ENCODE assay signal across 8 cellular contexts in genomic region chr10:103396067-103396788, GRCh38. TPM values are rescaled to one million over a fixed set of nuclear protein-coding genes. Genes with fewer than 3 reads are reported as not detected.
DNase-seq lines count a peak whose midpoint lies in the region; ATAC-seq and TF ChIP-seq lines count a peak whose summit lies in the region.

TSS of gene ATP5MK (minus strand) at chr10:103396475. CDS start at chr10:103392457, 4,018 bp downstream.
A gene with protein sequence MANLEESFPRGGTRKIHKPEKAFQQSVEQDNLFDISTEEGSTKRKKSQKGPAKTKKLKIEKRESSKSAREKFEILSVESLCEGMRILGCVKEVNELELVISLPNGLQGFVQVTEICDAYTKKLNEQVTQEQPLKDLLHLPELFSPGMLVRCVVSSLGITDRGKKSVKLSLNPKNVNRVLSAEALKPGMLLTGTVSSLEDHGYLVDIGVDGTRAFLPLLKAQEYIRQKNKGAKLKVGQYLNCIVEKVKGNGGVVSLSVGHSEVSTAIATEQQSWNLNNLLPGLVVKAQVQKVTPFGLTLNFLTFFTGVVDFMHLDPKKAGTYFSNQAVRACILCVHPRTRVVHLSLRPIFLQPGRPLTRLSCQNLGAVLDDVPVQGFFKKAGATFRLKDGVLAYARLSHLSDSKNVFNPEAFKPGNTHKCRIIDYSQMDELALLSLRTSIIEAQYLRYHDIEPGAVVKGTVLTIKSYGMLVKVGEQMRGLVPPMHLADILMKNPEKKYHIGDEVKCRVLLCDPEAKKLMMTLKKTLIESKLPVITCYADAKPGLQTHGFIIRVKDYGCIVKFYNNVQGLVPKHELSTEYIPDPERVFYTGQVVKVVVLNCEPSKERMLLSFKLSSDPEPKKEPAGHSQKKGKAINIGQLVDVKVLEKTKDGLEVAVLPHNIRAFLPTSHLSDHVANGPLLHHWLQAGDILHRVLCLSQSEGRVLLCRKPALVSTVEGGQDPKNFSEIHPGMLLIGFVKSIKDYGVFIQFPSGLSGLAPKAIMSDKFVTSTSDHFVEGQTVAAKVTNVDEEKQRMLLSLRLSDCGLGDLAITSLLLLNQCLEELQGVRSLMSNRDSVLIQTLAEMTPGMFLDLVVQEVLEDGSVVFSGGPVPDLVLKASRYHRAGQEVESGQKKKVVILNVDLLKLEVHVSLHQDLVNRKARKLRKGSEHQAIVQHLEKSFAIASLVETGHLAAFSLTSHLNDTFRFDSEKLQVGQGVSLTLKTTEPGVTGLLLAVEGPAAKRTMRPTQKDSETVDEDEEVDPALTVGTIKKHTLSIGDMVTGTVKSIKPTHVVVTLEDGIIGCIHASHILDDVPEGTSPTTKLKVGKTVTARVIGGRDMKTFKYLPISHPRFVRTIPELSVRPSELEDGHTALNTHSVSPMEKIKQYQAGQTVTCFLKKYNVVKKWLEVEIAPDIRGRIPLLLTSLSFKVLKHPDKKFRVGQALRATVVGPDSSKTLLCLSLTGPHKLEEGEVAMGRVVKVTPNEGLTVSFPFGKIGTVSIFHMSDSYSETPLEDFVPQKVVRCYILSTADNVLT (N-terminal part only) (plus strand): TSS chr10:103396626. CDS start chr10:103398427, 1,801 bp downstream.

- H3K27me3 ChIP-seq in kidney epithelial cell (ENCODE audit: control insufficient read depth, insufficient read depth, low read length): no peaks in the 10 kb centered on the region

- H3K4me3 ChIP-seq in choroid plexus epithelial cell (ENCODE audit: low read depth, low read length): peak within 1 kb of the TSS; percentile 97
- H3K4me3 ChIP-seq in kidney epithelial cell (ENCODE audit: low read depth, low read length): peak within 1 kb of the TSS; percentile 86

- H3K36me3 ChIP-seq in kidney epithelial cell (ENCODE audit: control insufficient read depth, insufficient read depth, low read length): peaks cover 2% of the 10 kb centered on the region

- peak; percentile 43 for TF ChIP-seq CTCF in choroid plexus epithelial cell (conservative IDR thresholded peaks at IDR 0.05; ENCODE audit: low read depth, low read length)
- peak; percentile 14 for TF ChIP-seq CTCF in kidney epithelial cell (IDR thresholded peaks at IDR 0.05; ENCODE audit: insufficient read depth, low read length, poor library complexity, severe bottlenecking)

- DNase-seq in AML-193 (lab: John Stamatoyannopoulos, UW): peak; percentile 98
- DNase-seq in NCI-H510A (lab: John Stamatoyannopoulos, UW): peak; percentile 97
- peak; percentile 92 to 96 for DNase-seq in activated CD4-positive, alpha-beta T cell treated with anti-CD3 and anti-CD28 coated beads for 24 hours (ENCODE audit: low read depth in 2 of 2)
- peak; percentile 99 for DNase-seq in choroid plexus epithelial cell (ENCODE audit: low read depth)
- DNase-seq in kidney epithelial cell (ENCODE audit: low read depth): peak; percentile 94
- peak; percentile 80 to 87 for DNase-seq in stimulated activated CD4-positive, alpha-beta T cell treated with anti-CD3 and anti-CD28 coated beads, Interleukin-1b, Interleukin-23, amount 100 ng/mL, for 1 hour (ENCODE audit: low read depth in 2 of 2)

- ATAC-seq in GM19043 (IDR thresholded peaks at IDR 0.05; ENCODE audit: low read depth, unreplicated experiment) (peak; percentile 99), HG03432 (IDR thresholded peaks at IDR 0.05; ENCODE audit: unreplicated experiment) (peak; percentile 98)

RNA-seq across cellular contexts. Expression of gene ATP5MK, which starts in this region (rescaled TPM):
- 384 and 433 TPM in 2 replicates for total RNA-seq in kidney epithelial cell

RNA-seq across cellular contexts. Expression of the second gene that starts in this region (rescaled TPM):
- total RNA-seq in kidney epithelial cell: 49.2 and 53.0 TPM in 2 replicates

Comparison
In these comparisons a context has a peak if more than half of its experiments do, and no peak if none do; other contexts are left out.
1. Peak in every context shown above with its lines: DNase-seq, ATAC-seq and H3K4me3 ChIP-seq.